9 cellular contexts compared by ENCODE assay signal in the genomic region with DNA sequence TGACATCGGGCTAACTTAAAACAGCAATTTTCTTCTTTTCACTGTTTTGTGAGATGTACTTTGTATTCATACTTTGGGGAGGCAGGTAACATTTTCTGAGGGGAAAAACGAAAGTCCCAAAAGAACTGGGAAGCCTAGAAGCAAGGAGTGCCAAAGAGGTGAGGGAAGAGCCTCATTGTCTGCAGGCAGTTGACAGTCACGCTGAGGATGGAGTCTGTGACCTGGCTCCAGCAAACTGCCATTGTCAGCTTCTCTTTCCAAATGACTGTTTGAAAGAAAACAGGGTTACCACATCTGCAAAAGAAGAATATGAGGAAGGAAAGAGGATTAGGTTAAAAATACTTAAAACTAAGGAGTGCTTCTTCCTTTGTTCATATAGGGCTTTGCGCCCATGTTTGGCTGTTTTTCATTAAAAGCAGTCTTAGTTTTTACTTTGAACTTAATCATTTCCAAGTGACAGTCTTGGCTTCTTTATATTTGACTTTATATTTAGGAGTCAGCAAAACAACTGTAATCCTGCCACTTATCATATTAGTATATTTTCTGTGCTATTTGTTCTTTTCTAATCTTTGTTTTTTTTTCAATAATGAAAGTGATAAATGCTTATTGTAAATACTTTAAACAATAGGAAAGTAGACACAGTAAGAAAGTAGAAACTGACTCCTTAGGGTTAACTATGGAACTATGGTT. TPM values are rescaled to one million over a fixed set of nuclear protein-coding genes. Genes with fewer than 3 reads are reported as not detected.
A peak's percentile ranks its signal among the peaks of the same experiment; 100 is the strongest.
DNase-seq lines count a peak whose midpoint lies in the region; ATAC-seq and TF ChIP-seq lines count a peak whose summit lies in the region.
"Had no signal": no experiment of that assay in that cellular context is flagged by ENCODE, and none has a peak within 500 bp of the region (broad histone marks: within the 10 kb centered on the region; RNA-seq: fewer than 3 reads in every experiment).

No MANE protein-coding gene starts in this region.

- DNase-seq in GM12865 (ENCODE audit: low read depth) = peak; percentile 71
- peak; percentile 74 for DNase-seq in NB4 (ENCODE audit: low read depth)
- no peak for DNase-seq in osteocyte (ENCODE audit: extremely low spot score, unreplicated experiment)
- DNase-seq in KG1 (lab: John Stamatoyannopoulos, UW) = no peak
- DNase-seq in NCI-H774 (lab: John Stamatoyannopoulos, UW) = no peak
- DNase-seq: GOT3 had no signal

- no peak for ATAC-seq in HG03097 (IDR thresholded peaks at IDR 0.05; ENCODE audit: low FRiP score, unreplicated experiment)
- no peak for ATAC-seq in activated CD4-positive, CD25-positive, alpha-beta regulatory T cell treated with anti-CD3 and anti-CD28 coated beads, Interleukin-2, amount 50 U/mL, for 24 hours

- peaks cover 25% of the 10 kb centered on the region for H3K4me1 Mint-ChIP-seq in osteocyte (ENCODE audit: unreplicated experiment)

- no peaks in the 10 kb centered on the region for H3K27me3 ChIP-seq in duodenal mucosa (ENCODE audit: control insufficient read depth in 1 of 2, insufficient read depth in 2 of 2, low read length in 2 of 2)

- no peak overlapping the region for H3K27ac ChIP-seq in duodenal mucosa (ENCODE audit: low read depth, low read length)

- H3K9me3 Mint-ChIP-seq in osteocyte (ENCODE audit: unreplicated experiment) = peaks cover 12% of the 10 kb centered on the region

- H3K36me3 Mint-ChIP-seq in osteocyte (ENCODE audit: unreplicated experiment) = peaks cover 8% of the 10 kb centered on the region

- no peaks in the 10 kb centered on the region for H3K27me3 Mint-ChIP-seq in osteocyte (ENCODE audit: unreplicated experiment)

- H3K9me3 ChIP-seq in duodenal mucosa (ENCODE audit: control insufficient read depth in 1 of 2, low read length in 2 of 2) = no peaks in the 10 kb centered on the region

- no peak overlapping the region for H3K4me3 Mint-ChIP-seq in osteocyte (ENCODE audit: unreplicated experiment)

- H3K4me1 ChIP-seq in duodenal mucosa (ENCODE audit: control insufficient read depth in 1 of 2, insufficient read depth in 2 of 2, low read length in 2 of 2) = peaks cover 24 to 37% of the 10 kb centered on the region in 2 donors

- no peak for TF ChIP-seq CTCF in GM12865 (IDR thresholded peaks at IDR 0.05; ENCODE audit: insufficient read depth, low read depth, low read length, missing control alignments)
- no peak for TF ChIP-seq CTCF in NB4 (IDR thresholded peaks at IDR 0.05; ENCODE audit: low read depth, low read length)
- TF ChIP-seq CTCF in osteocyte (IDR thresholded peaks at IDR 0.05) = no peak

- peak overlapping the region in 1 of 2 donors; percentile 36 for H3K9ac ChIP-seq in duodenal mucosa (ENCODE audit: low read depth in 1 of 2, low read length in 2 of 2)

- peak overlapping the region; percentile 69 for H3K27ac Mint-ChIP-seq in osteocyte (ENCODE audit: unreplicated experiment)

- H3K36me3 ChIP-seq in duodenal mucosa (ENCODE audit: control insufficient read depth in 1 of 2, insufficient read depth in 2 of 2, low read length in 2 of 2) = no peaks in the 10 kb centered on the region

- H3K4me3 ChIP-seq in GM12865 (ENCODE audit: low read depth, low read length) (peak overlapping the region; percentile 76), NB4 (ENCODE audit: low read depth, low read length) (peak overlapping the region; percentile 69), duodenal mucosa (ENCODE audit: low read depth in 1 of 2, low read length in 2 of 2) (peak overlapping the region; percentile 2 to 40)

- TF ChIP-seq POLR2A in NB4 (IDR thresholded peaks at IDR 0.05; ENCODE audit: extremely low read depth, insufficient read length) = no peak

RNA-seq across cellular contexts. Expression of gene CERS6, which starts 35.0 kb away (rescaled TPM):
- 29.8 and 30.9 TPM in 2 replicates for total RNA-seq in osteocyte

Comparison
In these comparisons a context has a peak if more than half of its experiments do, and no peak if none do; other contexts are left out.
1. DNase-seq: peak in GM12865 (single experiment) and NB4 (single experiment); none in osteocyte (single experiment), KG1 (single experiment) and NCI-H774 (single experiment).
2. H3K4me3 ChIP-seq: peak in every context shown above with its lines; median percentile 76 in GM12865; 69 in NB4; 21 in duodenal mucosa.